In genomic region chr9:127686461-127687393, GRCh38 we compare ENCODE assay signal across 27 cellular contexts. TPM values are rescaled to one million over a fixed set of nuclear protein-coding genes. Genes with fewer than 3 reads are reported as not detected.
DNase-seq lines count a peak whose midpoint lies in the region; ATAC-seq and TF ChIP-seq lines count a peak whose summit lies in the region.
"Had no signal": no experiment of that assay in that cellular context is flagged by ENCODE, and none has a peak within 500 bp of the region (broad histone marks: within the 10 kb centered on the region; RNA-seq: fewer than 3 reads in every experiment).

No MANE protein-coding gene starts in this region.

- H3K4me1 ChIP-seq in osteoblast (ENCODE audit: insufficient read depth, low read length) = peaks cover 19% of the 10 kb centered on the region
- peaks cover 0 to 18% (median 8%) of the 10 kb centered on the region in 6 donors for H3K4me1 ChIP-seq in spleen
- H3K4me1 ChIP-seq: Peyer's patch, transverse colon had no signal

- whole genome bisulfite sequencing in spleen, 5 donors = 87 to 93% (median 91%) methylated on average over 6 of the region's 6 CpGs

- no peaks in the 10 kb centered on the region for H3K9me3 Mint-ChIP-seq in activated naive CD8-positive, alpha-beta T cell treated with anti-CD3 and anti-CD28 coated beads, Interleukin-2, amount 50 U/mL, for 24 hours
- no peaks in the 10 kb centered on the region for H3K9me3 Mint-ChIP-seq in immature natural killer cell
- H3K9me3 Mint-ChIP-seq: activated CD4-positive, alpha-beta memory T cell treated with anti-CD3 and anti-CD28 coated beads, Interleukin-2, amount 10 ng/mL, durations not matched to agents 7 days and 5 days; CD4-positive, alpha-beta memory T cell; dendritic cell treated with granulocyte-macrophage colony-stimulating factor and Interleukin-4, amounts not matched to agents 40 ng/mL and 50 ng/mL, for 4 days; GM23338; nephron had no signal

- H3K9me3 ChIP-seq in osteoblast (ENCODE audit: low read depth, low read length) = no peaks in the 10 kb centered on the region
- no peaks in the 10 kb centered on the region for H3K9me3 ChIP-seq in spleen
- H3K9me3 ChIP-seq: A549, ovary, Peyer's patch, SJSA1, transverse colon had no signal

- peak overlapping the region; percentile 41 for H3K27ac ChIP-seq in caudate nucleus (ENCODE audit: low read depth, low read length)
- no peak overlapping the region for H3K27ac ChIP-seq in osteoblast (ENCODE audit: low read depth, low read length)
- H3K27ac ChIP-seq in spleen = no peak overlapping the region
- H3K27ac ChIP-seq: A549, cardiac muscle cell, ovary, Peyer's patch, SJSA1, transverse colon had no signal

- H3K4me3 Mint-ChIP-seq in activated naive CD8-positive, alpha-beta T cell treated with anti-CD3 and anti-CD28 coated beads, Interleukin-2, amount 50 U/mL, for 24 hours = no peak overlapping the region
- H3K4me3 Mint-ChIP-seq in immature natural killer cell = no peak overlapping the region
- H3K4me3 Mint-ChIP-seq: activated CD4-positive, alpha-beta memory T cell treated with anti-CD3 and anti-CD28 coated beads, Interleukin-2, amount 10 ng/mL, durations not matched to agents 7 days and 5 days; CD4-positive, alpha-beta memory T cell; dendritic cell treated with granulocyte-macrophage colony-stimulating factor and Interleukin-4, amounts not matched to agents 40 ng/mL and 50 ng/mL, for 4 days; GM23338; nephron had no signal

- intact Hi-C loops in spleen (cut with DNase I; ENCODE audit: low total_unique reads) = no loop called here

- H3K36me3 ChIP-seq in osteoblast (ENCODE audit: insufficient read depth, low read length) (peaks cover 29% of the 10 kb centered on the region), spleen (peaks cover 0 to 66% (median 6%) of the 10 kb centered on the region in 6 donors)
- H3K36me3 ChIP-seq: ovary, transverse colon had no signal

- no peaks in the 10 kb centered on the region for H3K27me3 Mint-ChIP-seq in activated naive CD8-positive, alpha-beta T cell treated with anti-CD3 and anti-CD28 coated beads, Interleukin-2, amount 50 U/mL, for 24 hours
- H3K27me3 Mint-ChIP-seq in immature natural killer cell (ENCODE audit: low read depth in 3 of 3) = peaks cover 0 to 3% (median 2%) of the 10 kb centered on the region in 3 donors
- H3K27me3 Mint-ChIP-seq: activated CD4-positive, alpha-beta memory T cell treated with anti-CD3 and anti-CD28 coated beads, Interleukin-2, amount 10 ng/mL, durations not matched to agents 7 days and 5 days; CD4-positive, alpha-beta memory T cell; dendritic cell treated with granulocyte-macrophage colony-stimulating factor and Interleukin-4, amounts not matched to agents 40 ng/mL and 50 ng/mL, for 4 days had no signal

- no peak overlapping the region for H3K27ac Mint-ChIP-seq in activated naive CD8-positive, alpha-beta T cell treated with anti-CD3 and anti-CD28 coated beads, Interleukin-2, amount 50 U/mL, for 24 hours
- no peak overlapping the region for H3K27ac Mint-ChIP-seq in immature natural killer cell
- H3K27ac Mint-ChIP-seq: activated CD4-positive, alpha-beta memory T cell treated with anti-CD3 and anti-CD28 coated beads, Interleukin-2, amount 10 ng/mL, durations not matched to agents 7 days and 5 days; dendritic cell treated with granulocyte-macrophage colony-stimulating factor and Interleukin-4, amounts not matched to agents 40 ng/mL and 50 ng/mL, for 4 days; GM23338; nephron had no signal

- no peak for TF ChIP-seq POLR2A in spleen (IDR thresholded peaks at IDR 0.05)

- TF ChIP-seq CTCF in osteoblast (IDR thresholded peaks at IDR 0.05; ENCODE audit: extremely low read depth, low read depth, low read length) (no peak), spleen (IDR thresholded peaks at IDR 0.05 in 8 of 11, conservative IDR thresholded peaks at IDR 0.05 in 3 of 11) (no peak)

- H3K4me1 Mint-ChIP-seq in activated naive CD8-positive, alpha-beta T cell treated with anti-CD3 and anti-CD28 coated beads, Interleukin-2, amount 50 U/mL, for 24 hours = no peaks in the 10 kb centered on the region
- no peaks in the 10 kb centered on the region for H3K4me1 Mint-ChIP-seq in immature natural killer cell
- H3K4me1 Mint-ChIP-seq: activated CD4-positive, alpha-beta memory T cell treated with anti-CD3 and anti-CD28 coated beads, Interleukin-2, amount 10 ng/mL, durations not matched to agents 7 days and 5 days; CD4-positive, alpha-beta memory T cell; GM23338; nephron had no signal

- no peak for ATAC-seq in activated naive CD8-positive, alpha-beta T cell treated with anti-CD3 and anti-CD28 coated beads, Interleukin-2, amount 50 U/mL, for 24 hours
- ATAC-seq: A549, GM23338 had no signal

- H3K36me3 Mint-ChIP-seq in activated naive CD8-positive, alpha-beta T cell treated with anti-CD3 and anti-CD28 coated beads, Interleukin-2, amount 50 U/mL, for 24 hours (ENCODE audit: low read depth) = peaks cover 1% of the 10 kb centered on the region
- peaks cover 0 to 7% (median 0%) of the 10 kb centered on the region in 3 donors for H3K36me3 Mint-ChIP-seq in immature natural killer cell

- H3K27me3 ChIP-seq in osteoblast (ENCODE audit: insufficient read depth, low read length) (no peaks in the 10 kb centered on the region), spleen (replicated peaks in 1 of 7) (no peaks in the 10 kb centered on the region)
- H3K27me3 ChIP-seq: cardiac muscle cell, ovary, Peyer's patch, SJSA1, transverse colon had no signal

- H4K20me1 ChIP-seq in osteoblast (ENCODE audit: insufficient read depth, low read length) = no peaks in the 10 kb centered on the region

- no peaks in the 10 kb centered on the region for H3K79me2 ChIP-seq in osteoblast (ENCODE audit: insufficient read depth, low read length)

- DNase-seq in NCI-H146 (lab: John Stamatoyannopoulos, UW) = peak; percentile 17
- DNase-seq in NCI-H146 treated with DMSO at 0.1 percent for 48 hours (lab: John Stamatoyannopoulos, UW; ENCODE audit: unreplicated experiment) = no peak
- peak; percentile 91 for DNase-seq in NCI-H69 (lab: John Stamatoyannopoulos, UW)
- peak in 4 of 61 donors; percentile 31 to 71 (median 52) for DNase-seq in caudate nucleus (lab: John Stamatoyannopoulos, UW)
- DNase-seq in osteoblast (ENCODE audit: insufficient read length, low spot score, missing footprints) = peak; percentile 21
- no peak for DNase-seq in activated naive CD8-positive, alpha-beta T cell treated with anti-CD3 and anti-CD28 coated beads, Interleukin-2, amount 50 U/mL, for 24 hours
- DNase-seq in immature natural killer cell = no peak
- no peak for DNase-seq in spleen
- DNase-seq: activated CD4-positive, alpha-beta memory T cell treated with anti-CD3 and anti-CD28 coated beads, Interleukin-2, amount 10 ng/mL, durations not matched to agents 7 days and 5 days; activated CD4-positive, alpha-beta T cell treated with anti-CD3 and anti-CD28 coated beads for 1 hour; activated CD8-positive, alpha-beta memory T cell treated with anti-CD3 and anti-CD28 coated beads, Interleukin-2, amount 50 U/mL, for 48 hours; activated naive CD4-positive, alpha-beta T cell treated with anti-CD3 and anti-CD28 coated beads, Interleukin-2, amount 50 U/mL, for 16 hours; CD4-positive, alpha-beta memory T cell; NCI-H1930; ovary; Peyer's patch; T-helper 1 cell; transverse colon had no signal

- H3K4me3 ChIP-seq in osteoblast (ENCODE audit: insufficient read depth, low read length) (no peak overlapping the region), spleen (no peak overlapping the region)
- H3K4me3 ChIP-seq: A549, cardiac muscle cell, GM23338, ovary, Peyer's patch, SJSA1, smooth muscle cell, transverse colon had no signal

- H3K4me2 ChIP-seq in osteoblast (ENCODE audit: insufficient read depth, low read length) = no peak overlapping the region
- H3K4me2 ChIP-seq: A549, GM23338, smooth muscle cell had no signal

- no peak overlapping the region for H2AFZ ChIP-seq in osteoblast (ENCODE audit: low read length)
- H2AFZ ChIP-seq: GM23338 had no signal

RNA-seq across cellular contexts. Expression of gene CFAP157, which starts 20.1 kb away (rescaled TPM):
- total RNA-seq in osteoblast (not detected in 2 replicates), spleen (under 1 TPM in 4 of 7 donors, not detected in 3; 0.13 to 0.21 (median 0.17) TPM)
- polyA plus RNA-seq in immature natural killer cell (under 1 TPM in 2 of 3 donors, not detected in 1; 0.24 to 0.25 TPM), spleen (under 1 TPM; 0.09 to 0.13 (median 0.12) TPM)
- total RNA-seq: activated CD4-positive, alpha-beta memory T cell treated with anti-CD3 and anti-CD28 coated beads, Interleukin-2, amount 10 ng/mL, durations not matched to agents 7 days and 5 days; G401; NCI-H460; smooth muscle cell; transverse colon had no signal

RNA-seq across cellular contexts. Expression of gene PTRH1, which starts 28.7 kb away (rescaled TPM):
- total RNA-seq in osteoblast = 12.7 and 16.3 TPM in 2 replicates
- polyA plus RNA-seq in immature natural killer cell = 10 to 100 TPM; 36.6 to 40.6 (median 39.7) TPM
- 10 to 100 TPM in 4 of 7 donors, 1 to 10 TPM in 3; 8.1 to 17.9 (median 10.7) TPM for total RNA-seq in spleen
- 10 to 100 TPM in 2 of 3 donors, 1 to 10 TPM in 1; 7.4 to 17.5 (median 14.7) TPM for polyA plus RNA-seq in spleen

RNA-seq across cellular contexts. Expression of gene TTC16, which starts 29.2 kb away (rescaled TPM):
- total RNA-seq in osteoblast = under 0.01 TPM in 1 of 2 replicates, not detected in the other
- polyA plus RNA-seq in immature natural killer cell = 1 to 10 TPM in 2 of 3 donors, not detected in 1; 1.3 to 2.4 TPM
- total RNA-seq in spleen = 1 to 10 TPM in 6 of 7 donors, under 1 TPM in 1; 0.60 to 3.1 (median 2.0) TPM
- polyA plus RNA-seq in spleen = under 1 TPM; 0.12 to 0.98 (median 0.61) TPM
- total RNA-seq: G401, GM23338, NCI-H460, Peyer's patch, SJSA1, smooth muscle cell, transverse colon had no signal
- polyA plus RNA-seq: A549, cardiac muscle cell, GM23338 had no signal

RNA-seq across cellular contexts. Expression of gene TOR2A, which starts 48.4 kb away (rescaled TPM):
- 3.8 and 4.7 TPM in 2 replicates for total RNA-seq in osteoblast
- 10 to 100 TPM; 38.9 to 55.1 (median 49.9) TPM for polyA plus RNA-seq in immature natural killer cell
- total RNA-seq in spleen = 10 to 100 TPM; 16.8 to 36.5 (median 24.5) TPM
- 10 to 100 TPM; 17.9 to 29.1 (median 18.4) TPM for polyA plus RNA-seq in spleen

Comparison
In these comparisons a context has a peak if more than half of its experiments do, and no peak if none do; other contexts are left out.
1. DNase-seq: peak in NCI-H146 (single experiment), NCI-H69 (single experiment) and osteoblast (single experiment); none in NCI-H146 treated with DMSO at 0.1 percent for 48 hours (single experiment), activated naive CD8-positive, alpha-beta T cell treated with anti-CD3 and anti-CD28 coated beads, Interleukin-2, amount 50 U/mL, for 24 hours (single experiment), immature natural killer cell (0 of 3) and spleen (single experiment).